ENCODE assay signal across 2 cellular contexts in genomic region chr6:139588076-139588639, GRCh38.
TF ChIP-seq lines count a peak whose summit lies in the region.

No MANE protein-coding gene starts in this region.

TF ChIP-seq in GM23338, 12 proteins besides CTCF, POLR2A, EP300 and RAD21 (continued from another document):
- TF ChIP-seq ETS1 (IDR thresholded peaks at IDR 0.05) (no peak), REST (IDR thresholded peaks at IDR 0.05; ENCODE audit: unreplicated experiment) (no peak), EZH2 (IDR thresholded peaks at IDR 0.05; ENCODE audit: low read depth, unreplicated experiment) (no peak), NANOG (IDR thresholded peaks at IDR 0.05; ENCODE audit: borderline replicate concordance) (no peak), EZH2phosphoT487 (IDR thresholded peaks at IDR 0.05; ENCODE audit: unreplicated experiment) (no peak), ZNF331 (CRISPR knock-in tag; IDR thresholded peaks at IDR 0.05; ENCODE audit: low read depth) (no peak), STAT1 (IDR thresholded peaks at IDR 0.05; ENCODE audit: unreplicated experiment) (no peak), ZNF462 (CRISPR knock-in tag; IDR thresholded peaks at IDR 0.05) (no peak), CREB1 (CRISPR knock-in tag; IDR thresholded peaks at IDR 0.05; ENCODE audit: low read depth) (no peak), POLR2AphosphoS5 (IDR thresholded peaks at IDR 0.05; ENCODE audit: low read depth) (no peak), JUNB (IDR thresholded peaks at IDR 0.05; ENCODE audit: unreplicated experiment) (no peak)

TF ChIP-seq in endothelial cell of umbilical vein, 7 proteins besides CTCF, POLR2A, EP300 and RAD21 (continued from another document):
- TF ChIP-seq EZH2 (IDR thresholded peaks at IDR 0.05; ENCODE audit: borderline replicate concordance, low read depth, low read length, severe bottlenecking) (no peak), FOS (IDR thresholded peaks at IDR 0.05; ENCODE audit: borderline replicate concordance, insufficient read depth, low read length) (no peak), POLR2AphosphoS5 (IDR thresholded peaks at IDR 0.05; ENCODE audit: insufficient read depth, low read depth, low read length) (no peak), MAX (IDR thresholded peaks at IDR 0.05; ENCODE audit: insufficient read depth, insufficient read length) (no peak), MYC (IDR thresholded peaks at IDR 0.05; ENCODE audit: low read depth, low read length) (no peak)
TF ChIP-seq in endothelial cell of umbilical vein: peak in this region for 0.
